29 cellular contexts compared by ENCODE assay signal in the genomic region with DNA sequence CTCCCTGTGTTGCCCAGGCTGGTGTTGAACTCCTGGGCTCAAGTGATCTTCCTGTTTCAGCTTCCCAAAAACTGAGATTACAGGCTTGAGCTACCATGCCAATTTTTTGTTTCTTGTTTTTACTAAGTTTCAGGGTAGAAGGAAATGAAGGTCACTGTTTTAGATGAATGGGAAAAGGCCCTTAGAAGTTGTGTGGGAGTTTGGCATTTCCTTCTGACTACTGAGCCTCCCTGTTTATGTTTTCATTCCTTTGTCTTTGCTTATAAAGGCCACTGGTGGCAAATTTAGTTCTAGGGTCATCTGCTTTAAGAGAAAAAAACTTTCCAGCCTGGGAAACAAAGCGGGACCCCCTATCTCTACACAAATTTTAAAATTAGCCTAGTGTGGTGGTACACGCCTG. TPM values are rescaled to one million over a fixed set of nuclear protein-coding genes. Genes with fewer than 3 reads are reported as not detected.
DNase-seq lines count a peak whose midpoint lies in the region; ATAC-seq and TF ChIP-seq lines count a peak whose summit lies in the region.
"Had no signal": no experiment of that assay in that cellular context is flagged by ENCODE, and none has a peak within 500 bp of the region (broad histone marks: within the 10 kb centered on the region; RNA-seq: fewer than 3 reads in every experiment).

No MANE protein-coding gene starts in this region.

- H2BK120ac ChIP-seq in IMR-90 (ENCODE audit: low read depth, low read length) = peak overlapping the region; percentile 64; the same call in 1 of the 2 replicates

- H2AK9ac ChIP-seq in IMR-90 (replicated peaks; ENCODE audit: low read depth, low read length, poor library complexity) = no peak overlapping the region

- intact Hi-C loops in IMR-90 (cut with micrococcal nuclease) = no loop called here

- peak overlapping the region; percentile 85 for H2AK5ac ChIP-seq in IMR-90 (ENCODE audit: low read depth, low read length)

- 0 out of 2 replicates have a peak overlapping the region, but pooled peaks have one; percentile 21 for H2BK20ac ChIP-seq in IMR-90 (ENCODE audit: low read depth, low read length)

- dilution Hi-C loops in IMR-90 (cut with HindIII; ENCODE audit: low sequenced_read_pairs, unreplicated experiment) = no loop called here

- H3K4me2 ChIP-seq in IMR-90 (ENCODE audit: low read depth, low read length) = peak overlapping the region; percentile 27

- H4K91ac ChIP-seq in IMR-90 (ENCODE audit: insufficient read depth, low read depth, low read length) = peak overlapping the region; percentile 27; the same call in 1 of the 2 replicates

- WGBS in IMR-90 (ENCODE audit: extremely low coverage in 2 of 2, insufficient read length in 1 of 2), 2 experiments = no CpG with 5 or more reads among the region's 2 CpGs

- H4K8ac ChIP-seq in IMR-90 (ENCODE audit: low read depth in 2 of 2, low read length in 2 of 2) = peak overlapping the region in 1 of 2 experiments; percentile 56; a peak in 1 of 4 replicates

- H4K20me1 ChIP-seq in IMR-90 (ENCODE audit: insufficient read depth, low read length) = no peaks in the 10 kb centered on the region

- POLR2A ChIA-PET in IMR-90 (lab: Charles Lee; ENCODE audit: unreplicated experiment) = no interaction called here

- H3K27me3 ChIP-seq in IMR-90 (ENCODE audit: control insufficient read depth, insufficient read depth, low read length) = no peaks in the 10 kb centered on the region
- H3K27me3 ChIP-seq: cardiac muscle cell, Peyer's patch had no signal

- no peak for TF ChIP-seq POLR2A in IMR-90 (IDR thresholded peaks at IDR 0.05; ENCODE audit: low read depth, low read length)

- H3K4ac ChIP-seq in IMR-90 (ENCODE audit: low read depth, low read length) = peak overlapping the region; percentile 80

- H2AFZ ChIP-seq in IMR-90 (replicated peaks; ENCODE audit: low read length, poor library complexity) = no peak overlapping the region

- peaks cover 8% of the 10 kb centered on the region for H3K4me1 ChIP-seq in IMR-90 (ENCODE audit: control insufficient read depth, insufficient read depth, low read length)
- H3K4me1 ChIP-seq: HAP-1, Peyer's patch had no signal

- H3K23ac ChIP-seq in IMR-90 (ENCODE audit: low read depth, low read length) = no peak overlapping the region

- CTCF ChIA-PET in IMR-90 (lab: Yijun Ruan, JAX) = no interaction called here

- H3K36me3 ChIP-seq in IMR-90 (ENCODE audit: control insufficient read depth, insufficient read depth, low read length) = peaks cover 12% of the 10 kb centered on the region

- H3K4me3 ChIP-seq in AG10803 (ENCODE audit: low read length) = no peak overlapping the region
- H3K4me3 ChIP-seq in IMR-90 (ENCODE audit: insufficient read depth, low read depth, low read length) = no peak overlapping the region
- H3K4me3 ChIP-seq in fibroblast of pulmonary artery (replicated peaks; ENCODE audit: low read depth, low read length) = no peak overlapping the region
- H3K4me3 ChIP-seq: cardiac muscle cell, HAP-1, Peyer's patch had no signal

- peak overlapping the region; percentile 29; the same call in 1 of the 2 replicates for H3K18ac ChIP-seq in IMR-90 (ENCODE audit: low read depth, low read length)

- DNase-seq in AG10803 (ENCODE audit: low read depth) (peak; percentile 41), IMR-90 (peak; percentile 59), fibroblast of pulmonary artery (ENCODE audit: low read depth) (peak; percentile 80), pulmonary artery endothelial cell (ENCODE audit: low read depth, low spot score) (peak; percentile 74), NCI-H526 (lab: John Stamatoyannopoulos, UW) (no peak), NCI-H2227 (lab: John Stamatoyannopoulos, UW; ENCODE audit: unreplicated experiment) (no peak)
- DNase-seq in activated CD4-positive, CD25-positive, alpha-beta regulatory T cell treated with anti-CD3 and anti-CD28 coated beads, Interleukin-2, amount 50 U/mL, for 72 hours = no peak
- no peak for DNase-seq in activated CD4-positive, alpha-beta T cell treated with anti-CD3 and anti-CD28 coated beads, Interleukin-2, amount 50 U/mL, for 4 hours
- DNase-seq: activated CD4-positive, alpha-beta T cell treated with anti-CD3 and anti-CD28 coated beads, Interleukin-2, amount 10 ng/mL, durations not matched to agents 7 days and 5 days; activated CD8-positive, alpha-beta memory T cell treated with anti-CD3 and anti-CD28 coated beads, Interleukin-2, amount 10 ng/mL, durations not matched to agents 7 days and 5 days; activated naive CD4-positive, alpha-beta T cell treated with Interleukin-2 at 50 U/mL for 16 hours; activated T-cell treated with anti-CD3 and anti-CD28 coated beads, Interleukin-2, amount 50 U/mL, for 72 hours; amygdala; CD8-positive, alpha-beta T cell; DMS 273 treated with DMSO at 0.1 percent for 48 hours; KBM-7; kidney; NCI-H1105; NCI-H187 treated with DMSO at 0.1 percent for 48 hours; NCI-H2227 treated with DMSO at 0.1 percent for 48 hours; Peyer's patch; SHP77 treated with DMSO at 0.1 percent for 48 hours; stimulated activated CD4-positive, alpha-beta T cell treated with anti-CD3 and anti-CD28 coated beads, Interleukin-12 subunit alpha, Interleukin-12 subunit beta, amount 100 ng/mL, for 4 hours; stimulated activated CD4-positive, alpha-beta T cell treated with anti-CD3 and anti-CD28 coated beads, Interleukin-4, amount 100 ng/mL, for 1 hour; T-helper 9 cell; trophoblast cell; WERI-Rb-1 had no signal

- H3K79me1 ChIP-seq in IMR-90 (ENCODE audit: low read depth in 1 of 2, low read length in 2 of 2) = peaks cover 3 to 16% of the 10 kb centered on the region in 2 experiments; a peak in 3 of 4 replicates

- in situ Hi-C loops in IMR-90 (cut with MboI; ENCODE audit: low sequenced_read_pairs) = no loop called here

- peaks cover 3% of the 10 kb centered on the region for H3K9me1 ChIP-seq in IMR-90 (ENCODE audit: insufficient read depth, low read length)

- H2BK5ac ChIP-seq in IMR-90 (ENCODE audit: low read depth, low read length, poor library complexity, severe bottlenecking) = peak overlapping the region; percentile 81

- H3K14ac ChIP-seq in IMR-90 (replicated peaks; ENCODE audit: low read depth, low read length) = peak overlapping the region; percentile 76; the same call in 1 of the 2 replicates

- no peak for TF ChIP-seq RAD21 in IMR-90 (IDR thresholded peaks at IDR 0.05; ENCODE audit: low read length)

- TF ChIP-seq CTCF in AG10803 (conservative IDR thresholded peaks at IDR 0.05; ENCODE audit: low read length) = no peak
- TF ChIP-seq CTCF in IMR-90 (conservative IDR thresholded peaks at IDR 0.05; ENCODE audit: low read depth, low read length) = no peak
- TF ChIP-seq CTCF in fibroblast of pulmonary artery (IDR thresholded peaks at IDR 0.05; ENCODE audit: low read length, missing control alignments) = no peak

- no peak overlapping the region for H3K9ac ChIP-seq in IMR-90 (ENCODE audit: low read depth, low read length)

- H3K27ac ChIP-seq in IMR-90 (ENCODE audit: insufficient read depth, low read length) = peak overlapping the region; percentile 55; the same call in 1 of the 2 replicates
- H3K27ac ChIP-seq: cardiac muscle cell, Peyer's patch, WERI-Rb-1 had no signal

- ATAC-seq in IMR-90 (ENCODE audit: low read depth) = peak; percentile 86
- ATAC-seq: activated CD8-positive, alpha-beta memory T cell treated with anti-CD3 and anti-CD28 coated beads, Interleukin-2, amount 10 ng/mL, durations not matched to agents 7 days and 5 days; activated T-cell treated with anti-CD3 and anti-CD28 coated beads, Interleukin-2, amount 50 U/mL, for 72 hours; CD8-positive, alpha-beta T cell had no signal

- no peak overlapping the region for H2BK15ac ChIP-seq in IMR-90 (ENCODE audit: low read depth, low read length)

- BruUV-seq in IMR-90 (replicated peaks; lab: Mats Ljungman, UMichigan) = no TSS peak

- no peak overlapping the region for H3K56ac ChIP-seq in IMR-90 (ENCODE audit: extremely low read depth, insufficient read depth, low read length)

- H3K9me3 ChIP-seq in IMR-90 (ENCODE audit: control insufficient read depth, insufficient read depth, low read length) = no peaks in the 10 kb centered on the region
- H3K9me3 ChIP-seq: HAP-1, Peyer's patch had no signal

- H4K5ac ChIP-seq in IMR-90 (ENCODE audit: low read depth, low read length) = peak overlapping the region; percentile 44; the same call in 1 of the 2 replicates

TF ChIP-seq in IMR-90, 13 proteins besides CTCF, POLR2A, EP300 and RAD21 (continues in another document):
- no peak for TF ChIP-seq MXI1 (IDR thresholded peaks at IDR 0.05; ENCODE audit: borderline replicate concordance, low read depth, low read length)
- no peak for TF ChIP-seq CEBPB (IDR thresholded peaks at IDR 0.05; ENCODE audit: low read depth, low read length)
- no peak for TF ChIP-seq RCOR1 (IDR thresholded peaks at IDR 0.05; ENCODE audit: insufficient replicate concordance, low read length)
- no peak for TF ChIP-seq RFX5 (IDR thresholded peaks at IDR 0.05; ENCODE audit: low read depth, low read length)
- TF ChIP-seq MAZ (IDR thresholded peaks at IDR 0.05; ENCODE audit: borderline replicate concordance, low read depth, low read length) = no peak

RNA-seq across cellular contexts. Expression of gene SRPRA, which starts 22.1 kb away (rescaled TPM):
- total RNA-seq in IMR-90 (2012; rRNA removed) (105 and 108 TPM in 2 replicates), pulmonary artery endothelial cell (47.7 and 63.7 TPM in 2 replicates)
- polyA plus RNA-seq in IMR-90 (2012; rRNA removed) = 126 and 131 TPM in 2 replicates
- polyA plus RNA-seq in IMR-90 (2012; cell fraction: cytosol; rRNA removed) = 88.5 and 95.3 TPM in 2 replicates
- 126 and 190 TPM in 2 replicates for polyA plus RNA-seq in IMR-90 (2012; cell fraction: nucleus; rRNA removed; ENCODE audit: low replicate concordance)

RNA-seq across cellular contexts. Expression of gene FOXRED1, which starts 22.3 kb away (rescaled TPM):
- 15.1 and 15.3 TPM in 2 replicates for total RNA-seq in IMR-90 (2012; rRNA removed)
- polyA plus RNA-seq in IMR-90 (2012; rRNA removed) = 28.3 and 28.8 TPM in 2 replicates
- 15.9 and 25.4 TPM in 2 replicates for polyA plus RNA-seq in IMR-90 (2012; cell fraction: cytosol; rRNA removed)
- polyA plus RNA-seq in IMR-90 (2012; cell fraction: nucleus; rRNA removed; ENCODE audit: low replicate concordance) = 49.6 and 75.7 TPM in 2 replicates
- total RNA-seq in pulmonary artery endothelial cell = 12.5 and 15.5 TPM in 2 replicates

RNA-seq across cellular contexts. Expression of gene FAM118B, which starts 35.1 kb away (rescaled TPM):
- total RNA-seq in IMR-90 (2012; rRNA removed) = 27.2 and 29.4 TPM in 2 replicates
- 17.9 and 20.0 TPM in 2 replicates for polyA plus RNA-seq in IMR-90 (2012; rRNA removed)
- 3.7 and 6.5 TPM in 2 replicates for polyA plus RNA-seq in IMR-90 (2012; cell fraction: cytosol; rRNA removed)
- 1.5 and 12.2 TPM in 2 replicates for polyA plus RNA-seq in IMR-90 (2012; cell fraction: nucleus; rRNA removed; ENCODE audit: low replicate concordance)
- total RNA-seq in pulmonary artery endothelial cell = 25.6 and 31.0 TPM in 2 replicates

RNA-seq across cellular contexts. Expression of gene RPUSD4, which starts 35.2 kb away (rescaled TPM):
- 30.6 and 31.4 TPM in 2 replicates for total RNA-seq in IMR-90 (2012; rRNA removed)
- 20.2 and 22.1 TPM in 2 replicates for polyA plus RNA-seq in IMR-90 (2012; rRNA removed)
- 9.8 and 12.6 TPM in 2 replicates for polyA plus RNA-seq in IMR-90 (2012; cell fraction: cytosol; rRNA removed)
- 46.8 and 55.0 TPM in 2 replicates for polyA plus RNA-seq in IMR-90 (2012; cell fraction: nucleus; rRNA removed; ENCODE audit: low replicate concordance)
- 46.7 TPM in 2 replicates for total RNA-seq in pulmonary artery endothelial cell

RNA-seq across cellular contexts. Expression of gene TIRAP, which starts 36.3 kb away (rescaled TPM):
- 3.0 and 3.6 TPM in 2 replicates for total RNA-seq in IMR-90 (2012; rRNA removed)
- polyA plus RNA-seq in IMR-90 (2012; rRNA removed) = 6.4 and 7.4 TPM in 2 replicates
- 4.4 and 5.8 TPM in 2 replicates for polyA plus RNA-seq in IMR-90 (2012; cell fraction: cytosol; rRNA removed)
- polyA plus RNA-seq in IMR-90 (2012; cell fraction: nucleus; rRNA removed; ENCODE audit: low replicate concordance) = 5.1 and 8.0 TPM in 2 replicates
- 2.4 and 3.2 TPM in 2 replicates for total RNA-seq in pulmonary artery endothelial cell

Comparison
In these comparisons a context has a peak if more than half of its experiments do, and no peak if none do; other contexts are left out.
1. DNase-seq: peak in AG10803 (single experiment), IMR-90 (single experiment), fibroblast of pulmonary artery (single experiment) and pulmonary artery endothelial cell (single experiment); none in NCI-H526 (0 of 2), activated CD4-positive, CD25-positive, alpha-beta regulatory T cell treated with anti-CD3 and anti-CD28 coated beads, Interleukin-2, amount 50 U/mL, for 72 hours (single experiment), activated CD4-positive, alpha-beta T cell treated with anti-CD3 and anti-CD28 coated beads, Interleukin-2, amount 50 U/mL, for 4 hours (0 of 2) and NCI-H2227 (single experiment).